In genomic region chr10:116886772-116887171, GRCh38 we compare ENCODE assay signal across 27 cellular contexts. TPM values are rescaled to one million over a fixed set of nuclear protein-coding genes. Genes with fewer than 3 reads are reported as not detected.
DNase-seq lines count a peak whose midpoint lies in the region; ATAC-seq and TF ChIP-seq lines count a peak whose summit lies in the region.
"Had no signal": no experiment of that assay in that cellular context is flagged by ENCODE, and none has a peak within 500 bp of the region (broad histone marks: within the 10 kb centered on the region; RNA-seq: fewer than 3 reads in every experiment).

No MANE protein-coding gene starts in this region.

- no peaks in the 10 kb centered on the region for H3K9me3 Mint-ChIP-seq in endodermal cell
- H3K9me3 Mint-ChIP-seq: CD8-positive, alpha-beta memory T cell had no signal

- TF ChIP-seq CTCF in endodermal cell (conservative IDR thresholded peaks at IDR 0.05), result no peak

- H3K4me3 ChIP-seq in HUES6 (ENCODE audit: low read depth, low read length) (no peak overlapping the region), endodermal cell (ENCODE audit: low read length) (no peak overlapping the region)
- H3K4me3 ChIP-seq: MG63, PC-9, SJSA1 had no signal

- H3K36me3 Mint-ChIP-seq in endodermal cell (ENCODE audit: low read depth), result peaks cover 2% of the 10 kb centered on the region
- H3K36me3 Mint-ChIP-seq: CD8-positive, alpha-beta memory T cell had no signal

- DNase-seq in DMS 273 (lab: John Stamatoyannopoulos, UW; ENCODE audit: unreplicated experiment) (peak; percentile 3), DMS 273 treated with DMSO at 0.1 percent for 48 hours (lab: John Stamatoyannopoulos, UW) (no peak), endodermal cell (peak; percentile 79), left kidney (ENCODE audit: low read depth, low spot score) (peak; percentile 43), C1 segment of cervical spinal cord (lab: John Stamatoyannopoulos, UW) (no peak)
- no peak for DNase-seq in activated CD4-positive, alpha-beta T cell treated with anti-CD3 and anti-CD28 coated beads for 1 hour
- DNase-seq: CD8-positive, alpha-beta memory T cell; DMS153; DND-41; HCEC 1CT; KBM-7; MG63; NCI-H1105 treated with DMSO at 0.1 percent for 48 hours; NCI-H146; NCI-H2029; NCI-H446; NCI-H524 treated with DMSO at 0.1 percent for 48 hours; PC-9 had no signal

- H3K4me3 Mint-ChIP-seq in endodermal cell, result no peak overlapping the region
- H3K4me3 Mint-ChIP-seq: B cell; CD14-positive monocyte; CD8-positive, alpha-beta memory T cell had no signal

- no peak for ATAC-seq in GM19351 (IDR thresholded peaks at IDR 0.05; ENCODE audit: unreplicated experiment)
- ATAC-seq: Right ventricle myocardium inferior had no signal

- H3K4me1 ChIP-seq in HUES6 (ENCODE audit: control insufficient read depth, insufficient read depth, low read length), result peaks cover 31% of the 10 kb centered on the region
- peaks cover 18% of the 10 kb centered on the region for H3K4me1 ChIP-seq in endodermal cell (ENCODE audit: control insufficient read depth, insufficient read depth, low read length)

- peaks cover 3% of the 10 kb centered on the region for H3K27me3 Mint-ChIP-seq in endodermal cell (ENCODE audit: insufficient read depth)

- H3K4me1 Mint-ChIP-seq in endodermal cell, result peaks cover 31% of the 10 kb centered on the region
- H3K4me1 Mint-ChIP-seq: B cell; CD8-positive, alpha-beta memory T cell had no signal

- no peaks in the 10 kb centered on the region for H3K9me3 ChIP-seq in HUES6 (ENCODE audit: control insufficient read depth, insufficient read depth, low read depth, low read length)
- no peaks in the 10 kb centered on the region for H3K9me3 ChIP-seq in endodermal cell (ENCODE audit: control insufficient read depth, low read length)
- H3K9me3 ChIP-seq: MG63, SJSA1 had no signal

- peak overlapping the region; percentile 83 for H3K27ac Mint-ChIP-seq in endodermal cell
- H3K27ac Mint-ChIP-seq: B cell; CD8-positive, alpha-beta memory T cell had no signal

- H3K36me3 ChIP-seq in HUES6 (ENCODE audit: control insufficient read depth, insufficient read depth, low read length), result no peaks in the 10 kb centered on the region
- H3K36me3 ChIP-seq in endodermal cell (ENCODE audit: control insufficient read depth, insufficient read depth, low read length), result peaks cover 17% of the 10 kb centered on the region
- H3K36me3 ChIP-seq: MG63 had no signal

- H3K27me3 ChIP-seq in HUES6 (ENCODE audit: control insufficient read depth, insufficient read depth, low read length), result no peaks in the 10 kb centered on the region
- H3K27me3 ChIP-seq in endodermal cell (ENCODE audit: control insufficient read depth, insufficient read depth, low read length, poor library complexity, severe bottlenecking), result no peaks in the 10 kb centered on the region
- H3K27me3 ChIP-seq: MG63, SJSA1 had no signal

- H3K9ac ChIP-seq in HUES6 (ENCODE audit: low read length) (peak overlapping the region; percentile 15), endodermal cell (ENCODE audit: extremely low read depth, low read length, poor library complexity, severe bottlenecking) (no peak overlapping the region)

- WGBS in endodermal cell (ENCODE audit: insufficient coverage in 1 of 2, insufficient read length in 1 of 2), 2 experiments, result 63 to 86% methylated on average over 2 to 4 of the region's 4 CpGs

- H3K27ac ChIP-seq in HUES6 (ENCODE audit: low read depth, low read length), result no peak overlapping the region
- H3K27ac ChIP-seq in endodermal cell (ENCODE audit: low read depth, low read length), result no peak overlapping the region
- H3K27ac ChIP-seq: 22Rv1, SJSA1 had no signal

RNA-seq across cellular contexts. Expression of gene ENO4, which starts 37.5 kb away (rescaled TPM):
- total RNA-seq in endodermal cell, result 1 to 10 TPM; 1.1 to 2.2 TPM
- 0.53 TPM for polyA plus RNA-seq in endodermal cell (2013, experiment 1 of 2)
- 1.7 TPM for polyA plus RNA-seq in endodermal cell (2013, experiment 2 of 2)
- total RNA-seq: CD8-positive, alpha-beta memory T cell; HT-29; Right ventricle myocardium inferior; RPMI7951; SJSA1 had no signal
- polyA plus RNA-seq: CD14-positive monocyte; CD8-positive, alpha-beta memory T cell had no signal

Comparison
In these comparisons a context has a peak if more than half of its experiments do, and no peak if none do; other contexts are left out.
1. DNase-seq: peak in DMS 273 (single experiment), endodermal cell (single experiment) and left kidney (single experiment); none in DMS 273 treated with DMSO at 0.1 percent for 48 hours (single experiment), activated CD4-positive, alpha-beta T cell treated with anti-CD3 and anti-CD28 coated beads for 1 hour (single experiment) and C1 segment of cervical spinal cord (0 of 14).